In the genomic region with DNA sequence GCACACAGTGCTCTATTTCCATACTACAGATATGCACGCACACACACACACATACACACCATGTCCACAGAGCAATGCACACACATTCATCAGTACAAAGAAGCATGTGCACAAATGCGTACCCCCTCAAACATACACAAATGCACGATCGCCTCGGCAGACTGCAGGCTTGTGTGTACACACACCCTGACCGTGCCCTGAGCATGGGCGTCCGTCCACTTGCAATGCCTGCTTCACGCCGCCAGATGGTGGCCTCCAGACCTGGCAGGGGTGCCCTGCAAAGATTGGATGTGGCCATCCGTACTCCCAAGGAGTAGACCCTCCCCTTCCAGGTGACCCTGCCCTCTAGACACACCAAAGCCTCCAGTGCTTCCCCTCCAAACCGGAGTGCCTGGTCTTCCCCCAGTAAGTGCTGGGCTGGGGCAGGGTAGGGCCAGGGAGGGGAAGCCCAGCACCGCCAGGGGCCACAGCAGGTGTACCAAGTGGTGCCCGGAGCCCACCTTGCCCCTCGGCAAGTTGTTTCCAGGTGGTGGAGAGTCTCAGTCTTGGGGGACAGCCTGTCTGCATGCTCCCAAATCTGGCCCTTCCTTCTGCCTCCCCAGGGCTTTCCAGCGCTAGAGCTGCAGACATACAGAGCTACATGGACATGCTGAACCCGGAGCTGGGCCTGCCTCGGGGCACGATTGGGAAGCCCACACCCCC, we compare ENCODE assay signal across 8 cellular contexts. TPM values are rescaled to one million over a fixed set of nuclear protein-coding genes. Genes with fewer than 3 reads are reported as not detected.
DNase-seq lines count a peak whose midpoint lies in the region; ATAC-seq and TF ChIP-seq lines count a peak whose summit lies in the region.

No MANE protein-coding gene starts in this region.

- intact Hi-C loops in posterior vena cava (cut with DNase I) = no loop called here

- no peak overlapping the region for H3K27ac Mint-ChIP-seq in osteocyte (ENCODE audit: unreplicated experiment)

- ATAC-seq in HG03520 (IDR thresholded peaks at IDR 0.05; ENCODE audit: unreplicated experiment) = no peak
- no peak for ATAC-seq in GM19397 (IDR thresholded peaks at IDR 0.05; ENCODE audit: unreplicated experiment)

- H3K9me3 Mint-ChIP-seq in osteocyte (ENCODE audit: unreplicated experiment) = no peaks in the 10 kb centered on the region

- peaks cover 24% of the 10 kb centered on the region for H3K27me3 Mint-ChIP-seq in osteocyte (ENCODE audit: unreplicated experiment)

- H3K4me1 Mint-ChIP-seq in osteocyte (ENCODE audit: unreplicated experiment) = peaks cover 13% of the 10 kb centered on the region

- peak; percentile 53 for TF ChIP-seq CTCF in osteocyte (IDR thresholded peaks at IDR 0.05)

- no peaks in the 10 kb centered on the region for H3K36me3 Mint-ChIP-seq in osteocyte (ENCODE audit: unreplicated experiment)

- no peak overlapping the region for H3K4me3 Mint-ChIP-seq in osteocyte (ENCODE audit: unreplicated experiment)

- DNase-seq in NCI-H748 (lab: John Stamatoyannopoulos, UW; ENCODE audit: unreplicated experiment) (peak; percentile 3), NCI-H748 treated with DMSO at 0.1 percent for 48 hours (lab: John Stamatoyannopoulos, UW) (no peak), SK-N-DZ (ENCODE audit: low spot score) (peak; percentile 48), dermis blood vessel endothelial cell (peak; percentile 72), osteocyte (ENCODE audit: extremely low spot score, unreplicated experiment) (no peak), posterior vena cava (ENCODE audit: low spot score) (no peak)

RNA-seq across cellular contexts. Expression of a gene that starts 20.6 kb away (rescaled TPM):
- 0.20 TPM in 1 of 2 replicates, not detected in the other for polyA plus RNA-seq in SK-N-DZ (2014; cell fraction: cytosol; rRNA removed)
- 0.15 TPM in 1 of 2 replicates, not detected in the other for polyA plus RNA-seq in SK-N-DZ (2014; cell fraction: nucleus; rRNA removed)
- total RNA-seq in dermis blood vessel endothelial cell = 0.60 and 0.68 TPM in 2 replicates
- total RNA-seq in osteocyte = 0.31 TPM in 1 of 2 replicates, not detected in the other
- total RNA-seq in posterior vena cava = not detected

RNA-seq across cellular contexts. Expression of a gene that starts 20.8 kb away (rescaled TPM):
- polyA plus RNA-seq in SK-N-DZ (2014; cell fraction: cytosol; rRNA removed) = 5.9 and 6.6 TPM in 2 replicates
- polyA plus RNA-seq in SK-N-DZ (2014; cell fraction: nucleus; rRNA removed) = 53.5 and 71.1 TPM in 2 replicates
- total RNA-seq in dermis blood vessel endothelial cell (8.0 and 17.4 TPM in 2 replicates), osteocyte (26.4 and 27.9 TPM in 2 replicates), posterior vena cava (1 to 10 TPM; 7.0 to 9.2 TPM)

RNA-seq across cellular contexts. Expression of a gene that starts 25.5 kb away (rescaled TPM):
- 0.48 TPM in 1 of 2 replicates, not detected in the other for polyA plus RNA-seq in SK-N-DZ (2014; cell fraction: cytosol; rRNA removed)
- polyA plus RNA-seq in SK-N-DZ (2014; cell fraction: nucleus; rRNA removed) = 0.13 and 1.3 TPM in 2 replicates
- total RNA-seq in dermis blood vessel endothelial cell (9.9 and 14.1 TPM in 2 replicates), osteocyte (not detected in 2 replicates), posterior vena cava (under 1 TPM in 1 of 2 donors, not detected in 1; 0.14 TPM)

RNA-seq across cellular contexts. Expression of a gene that starts 46.3 kb away (rescaled TPM):
- polyA plus RNA-seq in SK-N-DZ (2014; cell fraction: cytosol; rRNA removed) = 4.5 and 5.1 TPM in 2 replicates
- 25.6 and 27.2 TPM in 2 replicates for polyA plus RNA-seq in SK-N-DZ (2014; cell fraction: nucleus; rRNA removed)
- total RNA-seq in dermis blood vessel endothelial cell (36.9 and 50.9 TPM in 2 replicates), osteocyte (33.0 and 34.9 TPM in 2 replicates), posterior vena cava (10 to 100 TPM in 1 of 2 donors, 1 to 10 TPM in 1; 8.9 to 13.0 TPM)

RNA-seq across cellular contexts. Expression of a gene that starts 51.6 kb away (rescaled TPM):
- polyA plus RNA-seq in SK-N-DZ (2014; cell fraction: cytosol; rRNA removed) = 59.5 and 63.2 TPM in 2 replicates
- polyA plus RNA-seq in SK-N-DZ (2014; cell fraction: nucleus; rRNA removed) = 28.3 and 44.8 TPM in 2 replicates
- 17.5 and 33.7 TPM in 2 replicates for total RNA-seq in dermis blood vessel endothelial cell
- 21.6 and 21.8 TPM in 2 replicates for total RNA-seq in osteocyte
- total RNA-seq in posterior vena cava = 10 to 100 TPM; 17.6 to 26.5 TPM

Comparison
In these comparisons a context has a peak if more than half of its experiments do, and no peak if none do; other contexts are left out.
1. DNase-seq: peak in NCI-H748 (single experiment), SK-N-DZ (single experiment) and dermis blood vessel endothelial cell (single experiment); none in NCI-H748 treated with DMSO at 0.1 percent for 48 hours (single experiment), osteocyte (single experiment) and posterior vena cava (single experiment).